ENCODE assay signal across 13 cellular contexts in the genomic region with DNA sequence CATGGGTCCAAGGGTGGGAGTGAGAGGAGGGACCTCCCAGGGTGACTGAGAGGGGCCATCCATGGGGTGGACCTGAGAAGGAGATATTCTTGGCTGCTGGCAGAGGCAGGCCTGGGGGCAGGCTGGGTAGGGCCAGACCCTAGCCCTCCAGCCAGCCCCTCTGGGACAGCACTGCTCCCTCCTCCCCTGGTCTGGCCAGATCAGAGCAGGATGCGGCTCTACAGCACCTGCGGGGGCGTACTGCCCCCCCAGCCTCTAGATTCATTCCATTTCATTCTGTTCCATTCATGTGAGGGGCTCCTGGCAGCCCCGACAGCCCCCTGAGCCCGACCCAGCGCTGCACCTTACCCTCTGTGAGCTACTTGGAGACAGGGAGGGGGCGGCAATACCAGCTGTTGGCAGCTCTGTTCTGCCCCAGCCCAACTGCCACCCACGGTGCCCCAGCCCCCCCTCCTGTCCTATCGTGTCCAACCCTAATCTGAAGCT. TPM values are rescaled to one million over a fixed set of nuclear protein-coding genes. Genes with fewer than 3 reads are reported as not detected.
A peak's percentile ranks its signal among the peaks of the same experiment; 100 is the strongest.
DNase-seq lines count a peak whose midpoint lies in the region; ATAC-seq and TF ChIP-seq lines count a peak whose summit lies in the region.
"Had no signal": no experiment of that assay in that cellular context is flagged by ENCODE, and none has a peak within 500 bp of the region (broad histone marks: within the 10 kb centered on the region; RNA-seq: fewer than 3 reads in every experiment).

No MANE protein-coding gene starts in this region.

- peak overlapping the region; percentile 82 for H3K4me2 ChIP-seq in trophoblast cell (ENCODE audit: low read length)

- TF ChIP-seq CTCF in heart right ventricle (IDR thresholded peaks at IDR 0.05) (no peak), MCF 10A (IDR thresholded peaks at IDR 0.05; ENCODE audit: unreplicated experiment) (no peak)

- H3K4ac ChIP-seq in trophoblast cell (ENCODE audit: low read depth, low read length), result no peak overlapping the region

- H3K27me3 Mint-ChIP-seq in MCF 10A (ENCODE audit: insufficient read depth, unreplicated experiment), result peaks cover 25% of the 10 kb centered on the region

- H3K36me3 Mint-ChIP-seq in MCF 10A (ENCODE audit: insufficient read depth, unreplicated experiment), result no peaks in the 10 kb centered on the region
- H3K36me3 Mint-ChIP-seq: CD8-positive, alpha-beta T cell had no signal

- DNase-seq in AG08396 (ENCODE audit: low spot score) (peak; percentile 44), SK-N-MC (ENCODE audit: low read depth, low spot score) (no peak), heart right ventricle (no peak), trophoblast cell (no peak), kidney glomerular epithelial cell (lab: John Stamatoyannopoulos, UW) (no peak), NCI-H774 (lab: John Stamatoyannopoulos, UW) (no peak), MCF 10A (ENCODE audit: unreplicated experiment) (no peak)
- DNase-seq: activated CD4-positive, alpha-beta T cell treated with anti-CD3 and anti-CD28 coated beads, Interleukin-2, amount 10 ng/mL, durations not matched to agents 24 days and 14 days; CD8-positive, alpha-beta T cell; GOT3; NCI-H2029 had no signal

- H3K4me3 Mint-ChIP-seq in MCF 10A (ENCODE audit: unreplicated experiment), result no peak overlapping the region
- H3K4me3 Mint-ChIP-seq: activated CD4-positive, alpha-beta T cell treated with anti-CD3 and anti-CD28 coated beads, Interleukin-2, amount 10 ng/mL, durations not matched to agents 24 days and 14 days; CD8-positive, alpha-beta T cell had no signal

- intact Hi-C loops in heart right ventricle (cut with DNase I) (no loop called here), MCF 10A (cut with micrococcal nuclease) (no loop called here)

- BruUV-seq in MCF 10A (replicated peaks; lab: Mats Ljungman, UMichigan), result no TSS peak

- H3K4me3 ChIP-seq in SK-N-MC, result peak overlapping the region; percentile 95
- peak overlapping the region in 9 of 10 donors; percentile 16 to 55 (median 54) for H3K4me3 ChIP-seq in heart right ventricle
- H3K4me3 ChIP-seq in trophoblast cell (ENCODE audit: low read depth, low read length), result peak overlapping the region; percentile 34

- H2BK12ac ChIP-seq in trophoblast cell (ENCODE audit: low read length), result no peak overlapping the region

- CTCF ChIA-PET in MCF 10A (lab: Yijun Ruan, JAX), result interaction anchor here (2.1 kb wide), 1 partner anchor 15 kb away, joined by 8 read pairs; no protein-coding TSS in a partner anchor

- H3K9ac ChIP-seq in SK-N-MC (ENCODE audit: insufficient read length), result peak overlapping the region; percentile 79
- H3K9ac ChIP-seq in trophoblast cell (ENCODE audit: low read length), result no peak overlapping the region

- H3K36me3 ChIP-seq in SK-N-MC (ENCODE audit: insufficient read depth, low read length) (no peaks in the 10 kb centered on the region; the same call in 1 of the 2 replicates), heart right ventricle (peaks cover 0 to 9% (median 0%) of the 10 kb centered on the region in 9 donors), trophoblast cell (ENCODE audit: control insufficient read depth in 1 of 2, insufficient read depth in 2 of 2, low read length in 2 of 2) (no peaks in the 10 kb centered on the region)

- H3K4me1 ChIP-seq in heart right ventricle (peaks cover 0 to 39% (median 16%) of the 10 kb centered on the region in 9 donors), trophoblast cell (ENCODE audit: control insufficient read depth in 1 of 2, insufficient read depth in 2 of 2, low read length in 2 of 2) (peaks cover 7 to 13% of the 10 kb centered on the region in 2 experiments)

- no peak overlapping the region for H3K27ac Mint-ChIP-seq in MCF 10A (ENCODE audit: low read depth, unreplicated experiment)
- H3K27ac Mint-ChIP-seq: activated CD4-positive, alpha-beta T cell treated with anti-CD3 and anti-CD28 coated beads, Interleukin-2, amount 10 ng/mL, durations not matched to agents 24 days and 14 days; CD8-positive, alpha-beta T cell had no signal

- H2AFZ ChIP-seq in trophoblast cell (ENCODE audit: insufficient read depth, low read length, poor library complexity), result no peak overlapping the region

- peak overlapping the region; percentile 3 for H3K18ac ChIP-seq in trophoblast cell (ENCODE audit: low read length)

- H3K9me3 Mint-ChIP-seq in MCF 10A (ENCODE audit: unreplicated experiment), result no peaks in the 10 kb centered on the region
- H3K9me3 Mint-ChIP-seq: activated CD4-positive, alpha-beta T cell treated with anti-CD3 and anti-CD28 coated beads, Interleukin-2, amount 10 ng/mL, durations not matched to agents 24 days and 14 days; CD8-positive, alpha-beta T cell had no signal

- no peak overlapping the region for H2AK5ac ChIP-seq in trophoblast cell (ENCODE audit: low read length)

- no peak overlapping the region for H2BK120ac ChIP-seq in trophoblast cell (ENCODE audit: insufficient read depth, low read length, poor library complexity)

- H2BK5ac ChIP-seq in trophoblast cell (ENCODE audit: low read depth, low read length, poor library complexity), result no peak overlapping the region

- H3K4me1 Mint-ChIP-seq in MCF 10A (ENCODE audit: insufficient read depth, unreplicated experiment), result no peaks in the 10 kb centered on the region
- H3K4me1 Mint-ChIP-seq: activated CD4-positive, alpha-beta T cell treated with anti-CD3 and anti-CD28 coated beads, Interleukin-2, amount 10 ng/mL, durations not matched to agents 24 days and 14 days had no signal

- 6 to 10% methylated on average over 9 of the region's 9 CpGs for WGBS in heart right ventricle, 2 donors
- WGBS in trophoblast cell (ENCODE audit: extremely low coverage, insufficient coverage, insufficient read length), result no CpG with 5 or more reads among the region's 9 CpGs

- peak overlapping the region; percentile 30 for H4K91ac ChIP-seq in trophoblast cell (ENCODE audit: low read depth, low read length)

- no peaks in the 10 kb centered on the region for H3K79me2 ChIP-seq in trophoblast cell (ENCODE audit: control insufficient read depth, insufficient read depth, low read length, poor library complexity)

- POLR2A ChIA-PET in MCF 10A (lab: Yijun Ruan, JAX), result no interaction called here

- H3K27me3 ChIP-seq in heart right ventricle (no peaks in the 10 kb centered on the region), trophoblast cell (ENCODE audit: insufficient read depth, low read length) (no peaks in the 10 kb centered on the region)

- peak; percentile 5 to 50 (median 24) for ATAC-seq in heart right ventricle
- ATAC-seq in GM21528 (IDR thresholded peaks at IDR 0.05; ENCODE audit: low FRiP score, unreplicated experiment), result no peak
- ATAC-seq: CD8-positive, alpha-beta T cell had no signal

- H3K27ac ChIP-seq in SK-N-MC, result peak overlapping the region; percentile 65
- H3K27ac ChIP-seq in heart right ventricle, result peak overlapping the region in 8 of 10 donors; percentile 38 to 77 (median 61)
- no peak overlapping the region for H3K27ac ChIP-seq in trophoblast cell (ENCODE audit: low read depth, low read length)
- H3K27ac ChIP-seq: HL-60 had no signal

- H4K8ac ChIP-seq in trophoblast cell (ENCODE audit: low read depth, low read length), result peak overlapping the region; percentile 45

- peaks cover 6% of the 10 kb centered on the region for H3K79me1 ChIP-seq in trophoblast cell (ENCODE audit: low read length)

- H3K14ac ChIP-seq in trophoblast cell (ENCODE audit: low read length), result no peak overlapping the region

- no peaks in the 10 kb centered on the region for H3K9me3 ChIP-seq in SK-N-MC (ENCODE audit: low read depth, low read length)
- no peaks in the 10 kb centered on the region for H3K9me3 ChIP-seq in heart right ventricle
- no peaks in the 10 kb centered on the region for H3K9me3 ChIP-seq in trophoblast cell (ENCODE audit: insufficient read depth, low read depth, low read length)

- H4K12ac ChIP-seq in trophoblast cell (ENCODE audit: low read depth, low read length), result no peak overlapping the region

- no peak overlapping the region for H3K23ac ChIP-seq in trophoblast cell (ENCODE audit: low read length)

RNA-seq across cellular contexts. Expression of a gene that starts 34.3 kb away (rescaled TPM):
- total RNA-seq in heart right ventricle, result 1 to 10 TPM in 1 of 10 donors, under 1 TPM in 9; 0.13 to 1.2 (median 0.26) TPM
- polyA plus RNA-seq in heart right ventricle, result under 1 TPM; 0.16 to 0.37 TPM
- 9.8 and 10.4 TPM in 2 replicates for polyA plus RNA-seq in trophoblast cell (2013)
- total RNA-seq in MCF 10A (2022), result 0.16 TPM in 1 of 2 replicates, not detected in the other

RNA-seq across cellular contexts. Expression of a gene that starts 37.9 kb away (rescaled TPM):
- total RNA-seq in heart right ventricle (1 to 10 TPM; 1.8 to 5.0 (median 3.4) TPM), MCF 10A (2022) (1.0 and 1.5 TPM in 2 replicates)
- 1 to 10 TPM; 1.5 to 1.7 TPM for polyA plus RNA-seq in heart right ventricle
- polyA plus RNA-seq in trophoblast cell (2013), result 1.4 and 1.5 TPM in 2 replicates

Comparison
In these comparisons a context has a peak if more than half of its experiments do, and no peak if none do; other contexts are left out.
1. H3K4me3 ChIP-seq: peak in every context shown above with its lines; median percentile 95 in SK-N-MC; 54 in heart right ventricle; 34 in trophoblast cell.